9 cellular contexts compared by ENCODE assay signal in genomic region chr6:80143312-80143960, GRCh38. TPM values are rescaled to one million over a fixed set of nuclear protein-coding genes. Genes with fewer than 3 reads are reported as not detected.
DNase-seq lines count a peak whose midpoint lies in the region; ATAC-seq, FAIRE-seq and TF ChIP-seq lines count a peak whose summit lies in the region.
"Had no signal": no experiment of that assay in that cellular context is flagged by ENCODE, and none has a peak within 500 bp of the region (broad histone marks: within the 10 kb centered on the region; RNA-seq: fewer than 3 reads in every experiment).

No MANE protein-coding gene starts in this region.

- H3K36me3 ChIP-seq in astrocyte (ENCODE audit: insufficient read depth, low read length) = no peaks in the 10 kb centered on the region

- peaks cover 18% of the 10 kb centered on the region for H3K4me1 ChIP-seq in astrocyte (ENCODE audit: insufficient read depth, low read length)

- no peak overlapping the region for H3K4me3 ChIP-seq in astrocyte (ENCODE audit: insufficient read depth, low read depth, low read length)

- H3K4me1 Mint-ChIP-seq in astrocyte (ENCODE audit: low read depth, unreplicated experiment) = peaks cover 5% of the 10 kb centered on the region
- H3K4me1 Mint-ChIP-seq in type B pancreatic cell (ENCODE audit: unreplicated experiment) = no peaks in the 10 kb centered on the region

- FAIRE-seq in astrocyte (lab: Jason Lieb, UNC) = peak; percentile 80

- H4K20me1 ChIP-seq in astrocyte (ENCODE audit: insufficient read depth, low read length) = no peaks in the 10 kb centered on the region

- peaks cover 2% of the 10 kb centered on the region for H3K9me3 Mint-ChIP-seq in astrocyte (ENCODE audit: unreplicated experiment)
- peaks cover 5% of the 10 kb centered on the region for H3K9me3 Mint-ChIP-seq in type B pancreatic cell

- no peaks in the 10 kb centered on the region for H3K27me3 ChIP-seq in astrocyte (ENCODE audit: insufficient read depth, low read length)

- TF ChIP-seq CTCF in astrocyte (IDR thresholded peaks at IDR 0.05; ENCODE audit: insufficient read depth, low read depth, low read length) = no peak
- TF ChIP-seq CTCF in type B pancreatic cell (conservative IDR thresholded peaks at IDR 0.05) = no peak

- no peaks in the 10 kb centered on the region for H3K9me3 ChIP-seq in astrocyte (ENCODE audit: insufficient read depth, low read depth, low read length)

- H3K79me2 ChIP-seq in astrocyte (ENCODE audit: insufficient read depth, low read length) = no peaks in the 10 kb centered on the region

- peak overlapping the region; percentile 56 for H3K4me2 ChIP-seq in astrocyte (ENCODE audit: low read length)

- H3K27ac Mint-ChIP-seq in astrocyte (ENCODE audit: unreplicated experiment) (no peak overlapping the region), type B pancreatic cell (peak overlapping the region; percentile 11)

- H3K27me3 Mint-ChIP-seq in astrocyte (ENCODE audit: low read depth, unreplicated experiment) (no peaks in the 10 kb centered on the region), type B pancreatic cell (no peaks in the 10 kb centered on the region)

- no peak overlapping the region for H3K4me3 Mint-ChIP-seq in astrocyte (ENCODE audit: unreplicated experiment)
- H3K4me3 Mint-ChIP-seq in type B pancreatic cell = no peak overlapping the region

- peak overlapping the region; percentile 12 for H3K27ac ChIP-seq in astrocyte (ENCODE audit: low read depth, low read length)
- H3K27ac ChIP-seq: 22Rv1 had no signal

- H3K36me3 Mint-ChIP-seq in astrocyte (ENCODE audit: low read depth, unreplicated experiment) (peaks cover 2% of the 10 kb centered on the region), type B pancreatic cell (peaks cover 17% of the 10 kb centered on the region)

- no peak overlapping the region for H2AFZ ChIP-seq in astrocyte (ENCODE audit: low read depth, low read length)

- peak overlapping the region; percentile 13 for H3K9ac ChIP-seq in astrocyte (ENCODE audit: low read length)

- DNase-seq in DMS 273 (lab: John Stamatoyannopoulos, UW; ENCODE audit: unreplicated experiment) = peak; percentile 74
- no peak for DNase-seq in DMS 273 treated with DMSO at 0.1 percent for 48 hours (lab: John Stamatoyannopoulos, UW)
- DNase-seq in astrocyte (ENCODE audit: low read depth) = peak; percentile 83
- DNase-seq in inferior parietal cortex (ENCODE audit: extremely low spot score) = peak; percentile 29
- DNase-seq in type B pancreatic cell (ENCODE audit: extremely low spot score, unreplicated experiment) = no peak
- no peak for DNase-seq in NAMALWA (ENCODE audit: low spot score)
- DNase-seq in cerebellar nuclear complex (lab: John Stamatoyannopoulos, UW) = no peak

- ATAC-seq in GM21619 (IDR thresholded peaks at IDR 0.05; ENCODE audit: unreplicated experiment) = no peak

RNA-seq across cellular contexts. Expression of gene BCKDHB, which starts 37.0 kb away (rescaled TPM):
- total RNA-seq in astrocyte (18.4 and 22.4 TPM in 2 replicates), type B pancreatic cell (ENCODE audit: low replicate concordance) (21.3 and 33.2 TPM in 2 replicates)

Comparison
In these comparisons a context has a peak if more than half of its experiments do, and no peak if none do; other contexts are left out.
1. DNase-seq: peak in DMS 273 (single experiment), astrocyte (single experiment) and inferior parietal cortex (single experiment); none in DMS 273 treated with DMSO at 0.1 percent for 48 hours (single experiment), type B pancreatic cell (single experiment), NAMALWA (single experiment) and cerebellar nuclear complex (0 of 2).